In the genomic region with DNA sequence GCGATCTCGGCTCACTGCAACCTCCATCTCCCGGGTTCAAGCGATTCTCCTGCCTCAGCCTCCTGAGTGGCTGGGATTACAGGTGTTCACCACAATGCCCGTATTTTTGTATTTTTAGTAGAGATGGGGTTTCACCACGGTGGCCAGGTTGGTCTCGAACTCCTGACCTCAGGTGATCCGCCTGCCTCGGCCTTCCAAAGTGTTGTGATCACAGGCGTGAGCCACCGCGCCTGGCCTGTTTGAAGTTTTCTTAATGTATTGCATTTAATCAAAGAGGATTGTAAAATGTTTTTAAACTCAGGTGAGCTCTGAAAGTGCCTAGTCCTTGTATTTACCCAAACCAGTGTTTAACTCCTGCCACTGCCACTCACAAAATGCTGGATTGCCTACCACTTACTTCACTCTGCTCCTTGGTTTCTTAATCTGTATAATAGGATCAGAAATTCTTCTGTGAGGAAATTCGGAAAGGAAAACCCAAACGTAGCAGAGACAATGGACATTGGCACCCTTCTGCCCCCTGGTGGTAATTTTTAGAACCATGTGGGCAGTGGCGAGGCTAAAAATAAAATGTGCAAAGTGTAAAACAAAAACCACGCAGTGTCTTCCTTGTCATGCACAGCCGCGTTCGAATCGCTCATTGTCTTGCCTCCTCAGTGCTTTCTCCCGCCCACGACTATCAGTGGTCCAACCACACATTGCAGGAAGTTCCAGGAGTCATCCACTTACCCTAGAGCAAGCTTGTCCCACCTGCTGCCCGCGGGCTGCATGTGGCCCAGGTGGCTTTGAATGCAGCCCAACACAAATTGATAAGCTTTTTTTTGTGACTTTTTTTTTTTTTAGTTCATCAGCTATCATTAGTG, we compare ENCODE assay signal across 8 cellular contexts. TPM values are rescaled to one million over a fixed set of nuclear protein-coding genes. Genes with fewer than 3 reads are reported as not detected.
DNase-seq lines count a peak whose midpoint lies in the region; ATAC-seq and TF ChIP-seq lines count a peak whose summit lies in the region.

No MANE protein-coding gene starts in this region.

- H3K36me3 ChIP-seq in Karpas-422 (ENCODE audit: insufficient read depth, low read length), result no peaks in the 10 kb centered on the region

- no peak overlapping the region for H3K27ac Mint-ChIP-seq in progenitor cell of endocrine pancreas

- H3K9me2 ChIP-seq in Karpas-422 (replicated peaks; ENCODE audit: insufficient read depth, low read length), result no peaks in the 10 kb centered on the region

- H4K20me1 ChIP-seq in Karpas-422 (ENCODE audit: insufficient read depth, low read depth, low read length), result no peaks in the 10 kb centered on the region

- H3K27me3 Mint-ChIP-seq in progenitor cell of endocrine pancreas, result peaks cover 3% of the 10 kb centered on the region

- H3K9ac ChIP-seq in Karpas-422 (ENCODE audit: low read length), result peak overlapping the region; percentile 17

- H3K4me1 ChIP-seq in Karpas-422 (ENCODE audit: low read length), result peaks cover 20% of the 10 kb centered on the region

- H3K79me2 ChIP-seq in Karpas-422 (ENCODE audit: low read length), result no peaks in the 10 kb centered on the region

- H3K27me3 ChIP-seq in Karpas-422 (ENCODE audit: low read length), result 0 out of 2 replicates have a peak, but pooled peaks cover 3% of the 10 kb centered on the region

- no peak overlapping the region for H3K4me3 Mint-ChIP-seq in progenitor cell of endocrine pancreas (ENCODE audit: low read depth)

- no peak overlapping the region for H3K27ac ChIP-seq in Karpas-422 (ENCODE audit: low read length)
- no peak overlapping the region for H3K27ac ChIP-seq in RWPE1

- peak; percentile 53 for DNase-seq in Daoy (ENCODE audit: low read depth)
- peak; percentile 87 for DNase-seq in Karpas-422
- DNase-seq in RWPE1 (ENCODE audit: low spot score), result peak; percentile 55
- peak; percentile 44 for DNase-seq in activated effector memory CD4-positive, alpha-beta T cell treated with Interleukin-2 at 50 U/mL for 16 hours
- peak; percentile 64 for DNase-seq in glomerular visceral epithelial cell (ENCODE audit: extremely low spot score)
- DNase-seq in progenitor cell of endocrine pancreas (ENCODE audit: low spot score, unreplicated experiment), result peak; percentile 30
- DNase-seq in ureter (ENCODE audit: low spot score), result peak; percentile 74

- no peaks in the 10 kb centered on the region for H3K4me1 Mint-ChIP-seq in progenitor cell of endocrine pancreas (ENCODE audit: low read depth)

- POLR2A ChIA-PET in RWPE1 (lab: Yijun Ruan, JAX; ENCODE audit: low non-redundant PET), result interaction anchor here (0.7 kb wide), 1 partner anchor 62 kb away, joined by 5 read pairs; no protein-coding TSS in a partner anchor

- peaks cover 3% of the 10 kb centered on the region for H3K36me3 Mint-ChIP-seq in progenitor cell of endocrine pancreas (ENCODE audit: insufficient read depth)

- peak overlapping the region; percentile 31; the same call in 1 of the 2 replicates for H3K4me3 ChIP-seq in Karpas-422 (ENCODE audit: low read length)

- TF ChIP-seq CTCF in RWPE1 (conservative IDR thresholded peaks at IDR 0.05; ENCODE audit: low read depth) (peak; percentile 89), progenitor cell of endocrine pancreas (IDR thresholded peaks at IDR 0.05; ENCODE audit: unreplicated experiment) (peak; percentile 84)

- CTCF ChIA-PET in RWPE1 (lab: Yijun Ruan, JAX), result interaction anchor here (0.6 to 5.1 kb wide), 10 partner anchors 9 to 553 kb away, joined by 3 to 41 read pairs (median 4); no protein-coding TSS in a partner anchor

- no peaks in the 10 kb centered on the region for H3K9me3 ChIP-seq in Karpas-422 (ENCODE audit: low read length)

- peak; percentile 83 for ATAC-seq in GM21737 (IDR thresholded peaks at IDR 0.05; ENCODE audit: unreplicated experiment)

- H2AFZ ChIP-seq in Karpas-422 (ENCODE audit: low read length), result peak overlapping the region; percentile 71

- peak overlapping the region; percentile 61 for H3K4me2 ChIP-seq in Karpas-422 (ENCODE audit: low read depth, low read length, poor library complexity, severe bottlenecking)

- peaks cover 6% of the 10 kb centered on the region for H3K9me3 Mint-ChIP-seq in progenitor cell of endocrine pancreas (ENCODE audit: low read depth)

RNA-seq across cellular contexts. Expression of a gene that starts 27.3 kb away (rescaled TPM):
- 2.5 and 6.2 TPM in 2 replicates for total RNA-seq in Daoy (2014; rRNA removed; shearing (Covaris generic))
- 2.6 and 4.0 TPM in 2 replicates for total RNA-seq in Karpas-422 (2014; rRNA removed; shearing (Covaris generic); ENCODE audit: low replicate concordance)
- total RNA-seq in progenitor cell of endocrine pancreas (2.3 and 2.5 TPM in 2 replicates), ureter (0.62 TPM)

RNA-seq across cellular contexts. Expression of a gene that starts 27.4 kb away (rescaled TPM):
- 28.7 and 33.1 TPM in 2 replicates for total RNA-seq in Daoy (2014; rRNA removed; shearing (Covaris generic))
- total RNA-seq in Karpas-422 (2014; rRNA removed; shearing (Covaris generic); ENCODE audit: low replicate concordance), result 51.3 and 55.6 TPM in 2 replicates
- total RNA-seq in progenitor cell of endocrine pancreas (26.1 and 28.3 TPM in 2 replicates), ureter (13.4 TPM)

RNA-seq across cellular contexts. Expression of a gene that starts 45.3 kb away (rescaled TPM):
- 2.1 and 2.5 TPM in 2 replicates for total RNA-seq in Daoy (2014; rRNA removed; shearing (Covaris generic))
- 0.52 and 1.0 TPM in 2 replicates for total RNA-seq in Karpas-422 (2014; rRNA removed; shearing (Covaris generic); ENCODE audit: low replicate concordance)
- total RNA-seq in progenitor cell of endocrine pancreas (1.4 and 2.0 TPM in 2 replicates), ureter (4.2 TPM)

RNA-seq across cellular contexts. Expression of a gene that starts 54.9 kb away (rescaled TPM):
- 36.1 and 44.6 TPM in 2 replicates for total RNA-seq in Daoy (2014; rRNA removed; shearing (Covaris generic))
- total RNA-seq in Karpas-422 (2014; rRNA removed; shearing (Covaris generic); ENCODE audit: low replicate concordance), result 87.0 and 102 TPM in 2 replicates
- 71.9 and 72.1 TPM in 2 replicates for total RNA-seq in progenitor cell of endocrine pancreas
- 55.0 TPM for total RNA-seq in ureter

Comparison
In these comparisons a context has a peak if more than half of its experiments do, and no peak if none do; other contexts are left out.
1. DNase-seq: peak in every context shown above with its lines; median percentile 87 in Karpas-422; 74 in ureter; 64 in glomerular visceral epithelial cell; 55 in RWPE1; 53 in Daoy; 44 in activated effector memory CD4-positive, alpha-beta T cell treated with Interleukin-2 at 50 U/mL for 16 hours; 30 in progenitor cell of endocrine pancreas.